ENCODE assay signal across 8 cellular contexts in genomic region chr21:36385909-36386642, GRCh38. TPM values are rescaled to one million over a fixed set of nuclear protein-coding genes. Genes with fewer than 3 reads are reported as not detected.
DNase-seq lines count a peak whose midpoint lies in the region; ATAC-seq and TF ChIP-seq lines count a peak whose summit lies in the region.

No MANE protein-coding gene starts in this region.

- H3K36me3 ChIP-seq in KMS-11 (ENCODE audit: insufficient read depth), result no peaks in the 10 kb centered on the region

- peak overlapping the region; percentile 47; the same call in 1 of the 2 replicates for H3K4me2 ChIP-seq in KMS-11

- peak overlapping the region; percentile 70 for H3K9ac ChIP-seq in KMS-11

- H3K36me3 Mint-ChIP-seq in naive thymus-derived CD8-positive, alpha-beta T cell, result peaks cover 0 to under 1% (median 0%) of the 10 kb centered on the region in 3 donors

- H3K9me3 Mint-ChIP-seq in naive thymus-derived CD8-positive, alpha-beta T cell, result no peaks in the 10 kb centered on the region

- POLR2A ChIA-PET in naive thymus-derived CD8-positive, alpha-beta T cell (lab: Charles Lee), result no interaction called here

- H4K20me1 ChIP-seq in KMS-11 (ENCODE audit: insufficient read depth), result no peaks in the 10 kb centered on the region

- no peaks in the 10 kb centered on the region for H3K79me2 ChIP-seq in KMS-11 (ENCODE audit: insufficient read depth, low read depth)

- H3K27ac ChIP-seq in KMS-11, result 0 out of 2 replicates have a peak overlapping the region, but pooled peaks have one; percentile 8

- no peaks in the 10 kb centered on the region for H3K27me3 Mint-ChIP-seq in naive thymus-derived CD8-positive, alpha-beta T cell

- TF ChIP-seq CTCF in KMS-11 (conservative IDR thresholded peaks at IDR 0.05; ENCODE audit: low read depth, low read length), result no peak
- no peak for TF ChIP-seq CTCF in choroid plexus epithelial cell (conservative IDR thresholded peaks at IDR 0.05; ENCODE audit: low read depth, low read length)

- no peaks in the 10 kb centered on the region for H3K27me3 ChIP-seq in KMS-11 (ENCODE audit: insufficient read depth, low read depth)

- peak overlapping the region; percentile 73 to 87 (median 85) for H3K4me3 Mint-ChIP-seq in naive thymus-derived CD8-positive, alpha-beta T cell

- peak overlapping the region; percentile 62 for H2AFZ ChIP-seq in KMS-11 (ENCODE audit: low read depth)

- DNase-seq in EL (peak; percentile 31), choroid plexus epithelial cell (ENCODE audit: low read depth) (peak; percentile 13), NCI-H146 (lab: John Stamatoyannopoulos, UW) (no peak), LoVo (ENCODE audit: low spot score) (no peak)
- no peak for DNase-seq in naive thymus-derived CD8-positive, alpha-beta T cell

- peak overlapping the region in 6 of 10 donors; percentile 26 to 81 (median 73) for H3K27ac Mint-ChIP-seq in naive thymus-derived CD8-positive, alpha-beta T cell

- peaks cover 0 to 10% (median 6%) of the 10 kb centered on the region in 4 donors for H3K4me1 Mint-ChIP-seq in naive thymus-derived CD8-positive, alpha-beta T cell

- ATAC-seq in naive thymus-derived CD8-positive, alpha-beta T cell, result no peak
- ATAC-seq in HG03571 (IDR thresholded peaks at IDR 0.05; ENCODE audit: unreplicated experiment), result no peak
- no peak for ATAC-seq in GM19467 (IDR thresholded peaks at IDR 0.05; ENCODE audit: unreplicated experiment)

- peaks cover 9% of the 10 kb centered on the region for H3K4me1 ChIP-seq in KMS-11 (ENCODE audit: low read depth, poor library complexity, severe bottlenecking)

- H3K4me3 ChIP-seq in KMS-11 (IDR thresholded peaks at IDR 0.05; ENCODE audit: insufficient read depth, low read depth, low read length) (no peak overlapping the region), choroid plexus epithelial cell (ENCODE audit: low read depth, low read length) (peak overlapping the region; percentile 64)

RNA-seq across cellular contexts. Expression of gene CHAF1B, which starts 0.9 kb away (rescaled TPM):
- 1 to 10 TPM; 1.8 to 2.6 TPM for total RNA-seq in naive thymus-derived CD8-positive, alpha-beta T cell
- polyA plus RNA-seq in naive thymus-derived CD8-positive, alpha-beta T cell, result 1 to 10 TPM in 1 of 3 donors, under 1 TPM in 2; 0.65 to 1.1 (median 0.74) TPM

Comparison
In these comparisons a context has a peak if more than half of its experiments do, and no peak if none do; other contexts are left out.
1. DNase-seq: peak in EL (single experiment) and choroid plexus epithelial cell (single experiment); none in naive thymus-derived CD8-positive, alpha-beta T cell (0 of 10), NCI-H146 (single experiment) and LoVo (single experiment).